In genomic region chr14:104694991-104695659, GRCh38 we compare ENCODE assay signal across 9 cellular contexts. TPM values are rescaled to one million over a fixed set of nuclear protein-coding genes. Genes with fewer than 3 reads are reported as not detected.
A peak's percentile ranks its signal among the peaks of the same experiment; 100 is the strongest.
DNase-seq lines count a peak whose midpoint lies in the region; ATAC-seq, FAIRE-seq and TF ChIP-seq lines count a peak whose summit lies in the region.
"Had no signal": no experiment of that assay in that cellular context is flagged by ENCODE, and none has a peak within 500 bp of the region (broad histone marks: within the 10 kb centered on the region; RNA-seq: fewer than 3 reads in every experiment).

No MANE protein-coding gene starts in this region.

- CTCF ChIA-PET in K562 (lab: Yijun Ruan, JAX; ENCODE audit: low intra/inter-chr PET ratio) = no interaction called here
- CTCF ChIA-PET in SK-N-SH (lab: Yijun Ruan, JAX) = interaction anchor here (0.6 to 6.3 kb wide), 3 partner anchors 13 to 60 kb away, joined by 3 to 33 read pairs (median 4); no protein-coding TSS in a partner anchor

- WGBS in K562 (ENCODE audit: insufficient coverage, low coverage, missing lambda C conversion rate) = 78% methylated on average over 6 of the region's 19 CpGs
- 87% methylated on average over 11 of the region's 19 CpGs for WGBS in SK-N-SH (ENCODE audit: low lambda C conversion rate)

- TF ChIP-seq RAD21 in K562 (CRISPR knock-in tag; conservative IDR thresholded peaks at IDR 0.05 in 1 of 2, IDR thresholded peaks at IDR 0.05 in 1 of 2) (no peak), SK-N-SH (IDR thresholded peaks at IDR 0.05; ENCODE audit: low read length) (no peak)

- H3K27me3 ChIP-seq in K562 (ENCODE audit: control insufficient read depth in 2 of 2, insufficient read depth in 2 of 2, low read length in 2 of 2) (no peaks in the 10 kb centered on the region), SK-N-SH (ENCODE audit: insufficient read depth) (no peaks in the 10 kb centered on the region)

- H4K20me1 ChIP-seq in K562 (replicated peaks; ENCODE audit: control insufficient read depth, insufficient read depth, low read length) (no peaks in the 10 kb centered on the region; the same call in 1 of the 2 replicates), SK-N-SH (ENCODE audit: insufficient read depth) (peaks cover 83% of the 10 kb centered on the region)

- no peaks in the 10 kb centered on the region for H3K9me3 ChIP-seq in K562 (replicated peaks; ENCODE audit: control insufficient read depth, insufficient read depth, low read depth, low read length)
- H3K9me3 ChIP-seq in SK-N-SH = no peaks in the 10 kb centered on the region

- POLR2A ChIA-PET in K562 (lab: Yijun Ruan, JAX) = interaction anchor here (0.7 to 1.2 kb wide), 3 partner anchors 9 to 17 kb away, joined by 3 read pairs; no protein-coding TSS in a partner anchor
- POLR2A ChIA-PET in SK-N-SH (lab: Yijun Ruan, JAX) = no interaction called here

- TF ChIP-seq EP300 in K562 (IDR thresholded peaks at IDR 0.05; ENCODE audit: low read length) (no peak), SK-N-SH (IDR thresholded peaks at IDR 0.05; ENCODE audit: borderline replicate concordance in 1 of 2, low read depth in 1 of 2, low read length in 1 of 2) (no peak)

- H3K4me2 ChIP-seq in K562 (ENCODE audit: insufficient read depth, low read length) (no peak overlapping the region), SK-N-SH (no peak overlapping the region)

- H3K4me1 ChIP-seq in K562 (replicated peaks in 1 of 2; ENCODE audit: control insufficient read depth in 2 of 2, insufficient read depth in 2 of 2, low read length in 2 of 2) = peaks cover 12 to 98% of the 10 kb centered on the region in 2 experiments; a peak in 4 of 5 replicates
- H3K4me1 ChIP-seq in SK-N-SH (ENCODE audit: control insufficient read depth in 1 of 2, insufficient read depth in 2 of 2, low read depth in 1 of 2, low read length in 1 of 2) = peaks cover 7 to 34% of the 10 kb centered on the region in 2 experiments; a peak in 3 of 4 replicates

- H3K9ac ChIP-seq in K562 (ENCODE audit: insufficient read depth in 1 of 2, low read depth in 2 of 2, low read length in 2 of 2) (peak overlapping the region in 1 of 2 experiments; percentile 68; a peak in 1 of 4 replicates), SK-N-SH (no peak overlapping the region)

- H3F3A ChIP-seq in SK-N-SH (replicated peaks; ENCODE audit: insufficient read depth) = no peaks in the 10 kb centered on the region

- H3K36me3 ChIP-seq in K562 (ENCODE audit: control insufficient read depth, insufficient read depth, low read length) = peaks cover 36% of the 10 kb centered on the region; the same call in 2 of the 3 replicates
- H3K36me3 ChIP-seq in SK-N-SH (replicated peaks in 1 of 2; ENCODE audit: control insufficient read depth in 1 of 2, insufficient read depth in 2 of 2, low read length in 1 of 2) = peaks cover 3 to 18% of the 10 kb centered on the region in 2 experiments

- intact Hi-C loops in K562 (cut with micrococcal nuclease) = no loop called here

- H2AFZ ChIP-seq in K562 (ENCODE audit: low read depth, low read length) (no peak overlapping the region), SK-N-SH (ENCODE audit: low read depth) (no peak overlapping the region)

- FAIRE-seq in K562 (lab: Jason Lieb, UNC) = no peak

- no peak overlapping the region for H3K27ac ChIP-seq in K562 (ENCODE audit: extremely low read depth, low read depth, low read length)
- peak overlapping the region in 1 of 2 experiments; percentile 73; a peak in 1 of 4 replicates for H3K27ac ChIP-seq in SK-N-SH (ENCODE audit: low read depth in 2 of 2, low read length in 1 of 2)

- TF ChIP-seq CTCF in K562 (IDR thresholded peaks at IDR 0.05 in 2 of 3, conservative IDR thresholded peaks at IDR 0.05 in 1 of 3; ENCODE audit: insufficient read depth in 2 of 3, low read depth in 1 of 3, low read length in 3 of 3) (no peak), SK-N-SH (IDR thresholded peaks at IDR 0.05) (no peak)

- in situ Hi-C loops in K562 (cut with MboI) = no loop called here

- no peak for TF ChIP-seq POLR2A in K562 (conservative IDR thresholded peaks at IDR 0.05)

- no TSS peak for BruUV-seq in K562 (replicated peaks; lab: Mats Ljungman, UMichigan)

- H3K79me2 ChIP-seq in K562 (ENCODE audit: control insufficient read depth, insufficient read depth, low read length) (peaks cover 27% of the 10 kb centered on the region), SK-N-SH (ENCODE audit: insufficient read depth) (peaks cover 89% of the 10 kb centered on the region)

- H3K9me1 ChIP-seq in K562 (ENCODE audit: control insufficient read depth, insufficient read depth, low read length) = peaks cover 3% of the 10 kb centered on the region

- ATAC-seq in K562 (no peak), HG03196 (IDR thresholded peaks at IDR 0.05; ENCODE audit: unreplicated experiment) (no peak), GM18519 (IDR thresholded peaks at IDR 0.05; ENCODE audit: low FRiP score, unreplicated experiment) (no peak)

- no peaks in the 10 kb centered on the region for H3K9me2 ChIP-seq in SK-N-SH

- no peak overlapping the region for H3K4me3 ChIP-seq in K562
- no peak overlapping the region for H3K4me3 ChIP-seq in SK-N-SH (ENCODE audit: low read depth in 2 of 2, low read length in 1 of 2)

- DNase-seq in COLO668 (lab: John Stamatoyannopoulos, UW; ENCODE audit: unreplicated experiment) = peak; percentile 90
- peak; percentile 9 for DNase-seq in NCI-H774 (lab: John Stamatoyannopoulos, UW)
- DNase-seq in K562 (ENCODE audit: extremely low read depth in 1 of 4, low spot score in 3 of 4) = no peak
- peak; percentile 43 for DNase-seq in myocyte (ENCODE audit: low read depth)
- no peak for DNase-seq in SK-N-SH
- no peak for DNase-seq in GM03348 (ENCODE audit: low spot score)
- DNase-seq: NCI-H446 treated with DMSO at 0.1 percent for 48 hours had no signal

RNA-seq across cellular contexts. Expression of gene INF2, which starts 5.7 kb away (rescaled TPM):
- 30.6 and 91.0 TPM in 2 replicates for total RNA-seq in K562 (2011; cell fraction: chromatin; rRNA removed; ENCODE audit: low replicate concordance)
- 44.5 and 47.5 TPM in 2 replicates for total RNA-seq in K562 (2011; cell fraction: nucleolus; rRNA removed)
- 33.6 and 37.9 TPM in 2 replicates for total RNA-seq in K562 (2011; cell fraction: nucleoplasm; rRNA removed)
- total RNA-seq in K562 (2014; rRNA removed) (24.9 and 28.8 TPM in 2 replicates), K562 (2014; rRNA removed; fragmentation: Illumina TruSeq; extraction: Trizol) (2.8 and 4.4 TPM in 2 replicates), K562 (2015; rRNA removed; fragmentation: Illumina TruSeq; extraction: Trizol) (7.8 and 8.7 TPM in 2 replicates), K562 (2021) (30.7 and 31.3 TPM in 2 replicates), myocyte (87.3 and 113 TPM in 2 replicates)
- polyA plus RNA-seq in K562 (2011; rRNA removed) (8.3 and 13.8 TPM in 2 replicates), K562 (2014; fragmentation: Illumina TruSeq; extraction: Trizol) (7.2 and 12.4 TPM in 2 replicates), K562 (2014; fragmentation: Nextera tagmentation; extraction: Ambion mirVana) (1 to 10 TPM in 1 of 2 experiments, under 1 TPM in 1; 0.56 to 1.4 TPM), K562 (2014; rRNA removed) (26.2 and 28.2 TPM in 2 replicates), SK-N-SH (2012; rRNA removed) (20.1 and 32.5 TPM in 2 replicates)
- 13.6 and 29.1 TPM in 2 replicates for polyA plus RNA-seq in K562 (2011; cell fraction: cytosol; rRNA removed)
- 35.1 and 63.6 TPM in 2 replicates for polyA plus RNA-seq in K562 (2011; cell fraction: nucleus; rRNA removed)
- polyA plus RNA-seq in K562 (2012) = 15.0 and 19.9 TPM in 2 replicates
- 3.5 and 6.1 TPM in 2 replicates for polyA minus RNA-seq in K562 (2011; rRNA and poly(A)+ RNA removed)
- polyA minus RNA-seq in K562 (2011; cell fraction: cytosol; rRNA and poly(A)+ RNA removed) = 8.0 and 13.7 TPM in 2 replicates
- 9.4 and 12.0 TPM in 2 replicates for polyA minus RNA-seq in K562 (2011; cell fraction: nucleus; rRNA and poly(A)+ RNA removed)
- 122 TPM for polyA plus RNA-seq in myocyte (2012)
- polyA plus RNA-seq in SK-N-SH (2012; cell fraction: cytosol; rRNA removed) = 15.4 and 20.2 TPM in 2 replicates
- 97.9 and 115 TPM in 2 replicates for polyA plus RNA-seq in SK-N-SH (2012; cell fraction: nucleus; rRNA removed)

RNA-seq across cellular contexts. Expression of gene ADSS1, which starts 28.9 kb away (rescaled TPM):
- 17.1 and 35.0 TPM in 2 replicates for total RNA-seq in K562 (2011; cell fraction: chromatin; rRNA removed; ENCODE audit: low replicate concordance)
- 12.5 and 17.5 TPM in 2 replicates for total RNA-seq in K562 (2011; cell fraction: nucleolus; rRNA removed)
- 16.8 and 20.0 TPM in 2 replicates for total RNA-seq in K562 (2011; cell fraction: nucleoplasm; rRNA removed)
- total RNA-seq in K562 (2014; rRNA removed) (4.4 and 5.9 TPM in 2 replicates), K562 (2014; rRNA removed; fragmentation: Illumina TruSeq; extraction: Trizol) (2.0 and 2.2 TPM in 2 replicates), K562 (2015; rRNA removed; fragmentation: Illumina TruSeq; extraction: Trizol) (3.5 and 3.6 TPM in 2 replicates), K562 (2021) (4.2 and 4.9 TPM in 2 replicates), myocyte (11.2 and 20.2 TPM in 2 replicates)
- polyA plus RNA-seq in K562 (2011; rRNA removed) (4.2 and 5.2 TPM in 2 replicates), K562 (2014; fragmentation: Illumina TruSeq; extraction: Trizol) (3.9 and 4.3 TPM in 2 replicates), K562 (2014; fragmentation: Nextera tagmentation; extraction: Ambion mirVana) (under 1 TPM; 0.53 to 0.74 TPM), K562 (2014; rRNA removed) (3.6 and 5.3 TPM in 2 replicates), SK-N-SH (2012; rRNA removed) (11.8 and 14.3 TPM in 2 replicates)
- 2.7 and 4.0 TPM in 2 replicates for polyA plus RNA-seq in K562 (2011; cell fraction: cytosol; rRNA removed)
- 39.1 and 54.9 TPM in 2 replicates for polyA plus RNA-seq in K562 (2011; cell fraction: nucleus; rRNA removed)
- 6.0 and 16.4 TPM in 2 replicates for polyA plus RNA-seq in K562 (2012)
- 2.6 and 2.7 TPM in 2 replicates for polyA minus RNA-seq in K562 (2011; rRNA and poly(A)+ RNA removed)
- polyA minus RNA-seq in K562 (2011; cell fraction: cytosol; rRNA and poly(A)+ RNA removed) = 1.3 and 1.6 TPM in 2 replicates
- polyA minus RNA-seq in K562 (2011; cell fraction: nucleus; rRNA and poly(A)+ RNA removed) = 6.4 and 9.8 TPM in 2 replicates
- 11.3 TPM for polyA plus RNA-seq in myocyte (2012)
- 11.0 and 11.2 TPM in 2 replicates for polyA plus RNA-seq in SK-N-SH (2012; cell fraction: cytosol; rRNA removed)
- 44.6 and 48.8 TPM in 2 replicates for polyA plus RNA-seq in SK-N-SH (2012; cell fraction: nucleus; rRNA removed)

RNA-seq across cellular contexts. Expression of gene SIVA1, which starts 57.8 kb away (rescaled TPM):
- 12.2 and 40.0 TPM in 2 replicates for total RNA-seq in K562 (2011; cell fraction: chromatin; rRNA removed; ENCODE audit: low replicate concordance)
- total RNA-seq in K562 (2011; cell fraction: nucleolus; rRNA removed) = 43.4 and 62.2 TPM in 2 replicates
- total RNA-seq in K562 (2011; cell fraction: nucleoplasm; rRNA removed) = 31.2 and 34.7 TPM in 2 replicates
- total RNA-seq in K562 (2014; rRNA removed) (186 and 216 TPM in 2 replicates), K562 (2014; rRNA removed; fragmentation: Illumina TruSeq; extraction: Trizol) (4.8 and 6.1 TPM in 2 replicates), K562 (2015; rRNA removed; fragmentation: Illumina TruSeq; extraction: Trizol) (55.9 and 57.8 TPM in 2 replicates), K562 (2021) (111 and 113 TPM in 2 replicates), myocyte (173 and 212 TPM in 2 replicates)
- polyA plus RNA-seq in K562 (2011; rRNA removed) (54.2 and 66.2 TPM in 2 replicates), K562 (2014; fragmentation: Illumina TruSeq; extraction: Trizol) (7.8 and 43.9 TPM in 2 replicates), K562 (2014; fragmentation: Nextera tagmentation; extraction: Ambion mirVana) (10 to 100 TPM in 1 of 2 experiments, 1 to 10 TPM in 1; 4.2 to 20.6 TPM), K562 (2014; rRNA removed) (138 and 148 TPM in 2 replicates), SK-N-SH (2012; rRNA removed) (122 and 137 TPM in 2 replicates)
- polyA plus RNA-seq in K562 (2011; cell fraction: cytosol; rRNA removed) = 115 and 354 TPM in 2 replicates
- polyA plus RNA-seq in K562 (2011; cell fraction: nucleus; rRNA removed) = 75.6 and 121 TPM in 2 replicates
- 69.5 and 80.9 TPM in 2 replicates for polyA plus RNA-seq in K562 (2012)
- polyA minus RNA-seq in K562 (2011; rRNA and poly(A)+ RNA removed) = 6.6 and 10.6 TPM in 2 replicates
- polyA minus RNA-seq in K562 (2011; cell fraction: cytosol; rRNA and poly(A)+ RNA removed) = 31.0 and 34.2 TPM in 2 replicates
- 16.2 and 20.1 TPM in 2 replicates for polyA minus RNA-seq in K562 (2011; cell fraction: nucleus; rRNA and poly(A)+ RNA removed)
- polyA plus RNA-seq in myocyte (2012) = 73.7 TPM
- polyA plus RNA-seq in SK-N-SH (2012; cell fraction: cytosol; rRNA removed) = 57.2 and 97.8 TPM in 2 replicates
- 109 and 142 TPM in 2 replicates for polyA plus RNA-seq in SK-N-SH (2012; cell fraction: nucleus; rRNA removed)

Comparison
In these comparisons a context has a peak if more than half of its experiments do, and no peak if none do; other contexts are left out.
1. DNase-seq: peak in COLO668 (single experiment), NCI-H774 (single experiment) and myocyte (single experiment); none in K562 (0 of 4), SK-N-SH (single experiment) and GM03348 (single experiment).